ENCODE assay signal across 15 cellular contexts in genomic region chr17:21389352-21389751, GRCh38. TPM values are rescaled to one million over a fixed set of nuclear protein-coding genes. Genes with fewer than 3 reads are reported as not detected.
DNase-seq lines count a peak whose midpoint lies in the region; ATAC-seq and TF ChIP-seq lines count a peak whose summit lies in the region.
"Had no signal": no experiment of that assay in that cellular context is flagged by ENCODE, and none has a peak within 500 bp of the region (broad histone marks: within the 10 kb centered on the region; RNA-seq: fewer than 3 reads in every experiment).

No MANE protein-coding gene starts in this region.

- H3K9me3 ChIP-seq in BLaER1 treated with 17β-estradiol and CSF1 and Interleukin-3, amounts not matched to agents 10 nM and 100 nM (replicated peaks in 1 of 11), result no peaks in the 10 kb centered on the region
- no peaks in the 10 kb centered on the region for H3K9me3 ChIP-seq in tibial nerve
- H3K9me3 ChIP-seq: A549, BE2C had no signal

- TF ChIP-seq POLR2A in tibial nerve (IDR thresholded peaks at IDR 0.05), result no peak

- no peaks in the 10 kb centered on the region for H3K36me3 Mint-ChIP-seq in activated CD8-positive, alpha-beta T cell treated with anti-CD3 and anti-CD28 coated beads, Interleukin-2, amount 10 ng/mL, durations not matched to agents 7 days and 5 days (ENCODE audit: low read depth)
- H3K36me3 Mint-ChIP-seq in stimulated activated naive B cell treated with anti-CD40 and anti-IgM and Interleukin-4, amounts not matched to agents 10 μg/mL and 1 μg/mL and 100 μg/mL, for 72 hours, result no peaks in the 10 kb centered on the region
- H3K36me3 Mint-ChIP-seq: CD4-positive, CD25-positive, alpha-beta regulatory T cell had no signal

- H3K4me3 Mint-ChIP-seq in activated CD8-positive, alpha-beta T cell treated with anti-CD3 and anti-CD28 coated beads, Interleukin-2, amount 10 ng/mL, durations not matched to agents 7 days and 5 days, result no peak overlapping the region
- no peak overlapping the region for H3K4me3 Mint-ChIP-seq in stimulated activated naive B cell treated with anti-CD40 and anti-IgM and Interleukin-4, amounts not matched to agents 10 μg/mL and 1 μg/mL and 100 μg/mL, for 72 hours
- H3K4me3 Mint-ChIP-seq: CD4-positive, CD25-positive, alpha-beta regulatory T cell had no signal

- no peak for TF ChIP-seq CTCF in tibial nerve (IDR thresholded peaks at IDR 0.05)

- TF ChIP-seq EP300 in tibial nerve (IDR thresholded peaks at IDR 0.05), result no peak

- H3K9ac ChIP-seq in BLaER1 treated with 17β-estradiol and CSF1 and Interleukin-3, amounts not matched to agents 10 nM and 100 nM, result peak overlapping the region in 5 of 11 experiments; percentile 1 to 64 (median 58); a peak in 9 of 22 replicates
- H3K9ac ChIP-seq: GM23248, KMS-11 had no signal

- POLR2A ChIA-PET in activated CD8-positive, alpha-beta T cell treated with anti-CD3 and anti-CD28 coated beads, Interleukin-2, amount 10 ng/mL, durations not matched to agents 7 days and 5 days (lab: Charles Lee), result no interaction called here

- H3K36me3 ChIP-seq in BLaER1 treated with 17β-estradiol and CSF1 and Interleukin-3, amounts not matched to agents 10 nM and 100 nM, result peaks cover 0 to 57% (median 0%) of the 10 kb centered on the region in 11 experiments; a peak in 9 of 22 replicates
- H3K36me3 ChIP-seq in tibial nerve, result no peaks in the 10 kb centered on the region
- H3K36me3 ChIP-seq: BE2C had no signal

- peak overlapping the region in 6 of 11 experiments; percentile 0 to 70 (median 56); a peak in 12 of 22 replicates for H3K27ac ChIP-seq in BLaER1 treated with 17β-estradiol and CSF1 and Interleukin-3, amounts not matched to agents 10 nM and 100 nM
- H3K27ac ChIP-seq in tibial nerve, result no peak overlapping the region
- H3K27ac ChIP-seq: A549, GM23248, KMS-11 had no signal

- H3K4me3 ChIP-seq in BLaER1 treated with 17β-estradiol and CSF1 and Interleukin-3, amounts not matched to agents 10 nM and 100 nM, result no peak overlapping the region; a peak in 1 of 20 replicates
- no peak overlapping the region for H3K4me3 ChIP-seq in tibial nerve
- H3K4me3 ChIP-seq: A549, GM23248 had no signal

- H3K27me3 ChIP-seq in BLaER1 treated with 17β-estradiol and CSF1 and Interleukin-3, amounts not matched to agents 10 nM and 100 nM, result no peaks in the 10 kb centered on the region
- no peaks in the 10 kb centered on the region for H3K27me3 ChIP-seq in tibial nerve
- H3K27me3 ChIP-seq: BE2C had no signal

- no peak overlapping the region for H3K27ac Mint-ChIP-seq in activated CD8-positive, alpha-beta T cell treated with anti-CD3 and anti-CD28 coated beads, Interleukin-2, amount 10 ng/mL, durations not matched to agents 7 days and 5 days
- no peak overlapping the region for H3K27ac Mint-ChIP-seq in stimulated activated naive B cell treated with anti-CD40 and anti-IgM and Interleukin-4, amounts not matched to agents 10 μg/mL and 1 μg/mL and 100 μg/mL, for 72 hours
- H3K27ac Mint-ChIP-seq: CD4-positive, CD25-positive, alpha-beta regulatory T cell had no signal

- H3K27me3 Mint-ChIP-seq in activated CD8-positive, alpha-beta T cell treated with anti-CD3 and anti-CD28 coated beads, Interleukin-2, amount 10 ng/mL, durations not matched to agents 7 days and 5 days (ENCODE audit: low read depth), result no peaks in the 10 kb centered on the region
- peaks cover 37 to 40% of the 10 kb centered on the region in 2 donors for H3K27me3 Mint-ChIP-seq in stimulated activated naive B cell treated with anti-CD40 and anti-IgM and Interleukin-4, amounts not matched to agents 10 μg/mL and 1 μg/mL and 100 μg/mL, for 72 hours

- CTCF ChIA-PET in activated CD8-positive, alpha-beta T cell treated with anti-CD3 and anti-CD28 coated beads, Interleukin-2, amount 10 ng/mL, durations not matched to agents 7 days and 5 days (lab: Charles Lee), result no interaction called here

- H4K20me1 ChIP-seq in BLaER1 treated with 17β-estradiol and CSF1 and Interleukin-3, amounts not matched to agents 10 nM and 100 nM, result peaks cover 0 to 100% (median 31%) of the 10 kb centered on the region in 11 experiments; a peak in 15 of 22 replicates

- peak overlapping the region; percentile 26 to 90 (median 81); a peak in 20 of 22 replicates for H3K4me2 ChIP-seq in BLaER1 treated with 17β-estradiol and CSF1 and Interleukin-3, amounts not matched to agents 10 nM and 100 nM
- H3K4me2 ChIP-seq: A549, KMS-11 had no signal

- peaks cover 16 to 93% (median 89%) of the 10 kb centered on the region in 10 experiments for H3K4me1 ChIP-seq in BLaER1 treated with 17β-estradiol and CSF1 and Interleukin-3, amounts not matched to agents 10 nM and 100 nM
- no peaks in the 10 kb centered on the region for H3K4me1 ChIP-seq in tibial nerve
- H3K4me1 ChIP-seq: BE2C had no signal

- DNase-seq in activated CD8-positive, alpha-beta T cell treated with anti-CD3 and anti-CD28 coated beads, Interleukin-2, amount 10 ng/mL, durations not matched to agents 7 days and 5 days, result no peak
- no peak for DNase-seq in stimulated activated naive B cell treated with anti-CD40 and anti-IgM and Interleukin-4, amounts not matched to agents 10 μg/mL and 1 μg/mL and 100 μg/mL, for 72 hours
- DNase-seq in cerebellar nuclear complex (lab: John Stamatoyannopoulos, UW) (no peak), tibial nerve (ENCODE audit: low spot score in 2 of 2) (no peak), SHP77 treated with DMSO at 0.1 percent for 48 hours (lab: John Stamatoyannopoulos, UW) (no peak)
- DNase-seq: BE2C; Calu3; CD4-positive, CD25-positive, alpha-beta regulatory T cell; DMS79; GM23248 had no signal

- no peaks in the 10 kb centered on the region for H3K4me1 Mint-ChIP-seq in activated CD8-positive, alpha-beta T cell treated with anti-CD3 and anti-CD28 coated beads, Interleukin-2, amount 10 ng/mL, durations not matched to agents 7 days and 5 days (ENCODE audit: low read depth)
- H3K4me1 Mint-ChIP-seq in stimulated activated naive B cell treated with anti-CD40 and anti-IgM and Interleukin-4, amounts not matched to agents 10 μg/mL and 1 μg/mL and 100 μg/mL, for 72 hours, result peaks cover 0 to 7% of the 10 kb centered on the region in 2 donors

- 65 to 79% methylated on average over 5 to 6 of the region's 8 CpGs for WGBS in tibial nerve, 2 donors

- no peaks in the 10 kb centered on the region for H3K9me3 Mint-ChIP-seq in activated CD8-positive, alpha-beta T cell treated with anti-CD3 and anti-CD28 coated beads, Interleukin-2, amount 10 ng/mL, durations not matched to agents 7 days and 5 days (ENCODE audit: insufficient read depth)
- H3K9me3 Mint-ChIP-seq in stimulated activated naive B cell treated with anti-CD40 and anti-IgM and Interleukin-4, amounts not matched to agents 10 μg/mL and 1 μg/mL and 100 μg/mL, for 72 hours, result no peaks in the 10 kb centered on the region
- H3K9me3 Mint-ChIP-seq: CD4-positive, CD25-positive, alpha-beta regulatory T cell had no signal

- ATAC-seq in GM19463 (IDR thresholded peaks at IDR 0.05; ENCODE audit: unreplicated experiment), result peak; percentile 56
- peak; percentile 31 for ATAC-seq in activated CD8-positive, alpha-beta T cell treated with anti-CD3 and anti-CD28 coated beads, Interleukin-2, amount 10 ng/mL, durations not matched to agents 7 days and 5 days
- peak; percentile 51 to 59 for ATAC-seq in stimulated activated naive B cell treated with anti-CD40 and anti-IgM and Interleukin-4, amounts not matched to agents 10 μg/mL and 1 μg/mL and 100 μg/mL, for 72 hours (replicated peaks)
- ATAC-seq: A549, HepG2 had no signal

RNA-seq across cellular contexts. Expression of gene KCNJ12, which starts 13.2 kb away (rescaled TPM):
- total RNA-seq in activated CD8-positive, alpha-beta T cell treated with anti-CD3 and anti-CD28 coated beads, Interleukin-2, amount 10 ng/mL, durations not matched to agents 7 days and 5 days, result not detected
- 1 to 10 TPM in 3 of 4 donors, under 1 TPM in 1; 0.84 to 2.4 (median 1.7) TPM for total RNA-seq in tibial nerve
- total RNA-seq: Calu3, HepG2 had no signal

Comparison
In these comparisons a context has a peak if more than half of its experiments do, and no peak if none do; other contexts are left out.
1. H3K27ac ChIP-seq: peak in BLaER1 treated with 17β-estradiol and CSF1 and Interleukin-3, amounts not matched to agents 10 nM and 100 nM (6 of 11); none in tibial nerve (0 of 4).
2. Peak in every context shown above with its lines, with median percentiles within 50 percentile points of each other: ATAC-seq.